In genomic region chr2:127153691-127154158, GRCh38 we compare ENCODE assay signal across 11 cellular contexts. TPM values are rescaled to one million over a fixed set of nuclear protein-coding genes. Genes with fewer than 3 reads are reported as not detected.
DNase-seq lines count a peak whose midpoint lies in the region; TF ChIP-seq lines count a peak whose summit lies in the region.
"Had no signal": no experiment of that assay in that cellular context is flagged by ENCODE, and none has a peak within 500 bp of the region (broad histone marks: within the 10 kb centered on the region; RNA-seq: fewer than 3 reads in every experiment).

No MANE protein-coding gene starts in this region.

- H3F3A ChIP-seq in MM.1S (ENCODE audit: insufficient read depth, low read length), result no peaks in the 10 kb centered on the region

- H3K4me1 Mint-ChIP-seq in brain, result peaks cover 17% of the 10 kb centered on the region
- no peaks in the 10 kb centered on the region for H3K4me1 Mint-ChIP-seq in activated naive CD4-positive, alpha-beta T cell treated with anti-CD3 and anti-CD28 coated beads, Interleukin-2, amount 10 ng/mL, durations not matched to agents 7 days and 5 days

- H3K27me3 ChIP-seq in layer of hippocampus (ENCODE audit: control insufficient read depth, insufficient read depth, low read length) (no peaks in the 10 kb centered on the region), suprapubic skin (no peaks in the 10 kb centered on the region), MM.1S (replicated peaks; ENCODE audit: insufficient read depth, low read length) (no peaks in the 10 kb centered on the region)
- H3K27me3 ChIP-seq: transverse colon had no signal

- H3K36me3 ChIP-seq in suprapubic skin, result no peaks in the 10 kb centered on the region
- no peaks in the 10 kb centered on the region for H3K36me3 ChIP-seq in MM.1S (replicated peaks; ENCODE audit: insufficient read depth, low read length)
- H3K36me3 ChIP-seq: transverse colon had no signal

- H3K36me3 Mint-ChIP-seq in brain, result no peaks in the 10 kb centered on the region
- H3K36me3 Mint-ChIP-seq in activated naive CD4-positive, alpha-beta T cell treated with anti-CD3 and anti-CD28 coated beads, Interleukin-2, amount 10 ng/mL, durations not matched to agents 7 days and 5 days, result no peaks in the 10 kb centered on the region
- H3K36me3 Mint-ChIP-seq: activated naive CD8-positive, alpha-beta T cell treated with anti-CD3 and anti-CD28 coated beads, Interleukin-2, amount 10 ng/mL, durations not matched to agents 7 days and 5 days had no signal

- no peak overlapping the region for H3K9ac ChIP-seq in MM.1S (ENCODE audit: low read length)

- CTCF ChIA-PET in activated naive CD4-positive, alpha-beta T cell treated with anti-CD3 and anti-CD28 coated beads, Interleukin-2, amount 10 ng/mL, durations not matched to agents 7 days and 5 days (lab: Charles Lee), result no interaction called here

- peaks cover 17% of the 10 kb centered on the region for H3K4me1 ChIP-seq in suprapubic skin
- H3K4me1 ChIP-seq in MM.1S (ENCODE audit: low read length), result no peaks in the 10 kb centered on the region
- H3K4me1 ChIP-seq: transverse colon had no signal

- no peak overlapping the region for H2AFZ ChIP-seq in MM.1S (ENCODE audit: low read length)

- H3K4me3 Mint-ChIP-seq in brain, result no peak overlapping the region
- no peak overlapping the region for H3K4me3 Mint-ChIP-seq in activated naive CD4-positive, alpha-beta T cell treated with anti-CD3 and anti-CD28 coated beads, Interleukin-2, amount 10 ng/mL, durations not matched to agents 7 days and 5 days
- H3K4me3 Mint-ChIP-seq: activated naive CD8-positive, alpha-beta T cell treated with anti-CD3 and anti-CD28 coated beads, Interleukin-2, amount 10 ng/mL, durations not matched to agents 7 days and 5 days had no signal

- H3K9me3 ChIP-seq in suprapubic skin (no peaks in the 10 kb centered on the region), MM.1S (replicated peaks; ENCODE audit: insufficient read depth, low read length) (no peaks in the 10 kb centered on the region)

- H3K27ac Mint-ChIP-seq in brain, result peak overlapping the region in 3 of 5 experiments; percentile 16 to 88 (median 58)
- no peak overlapping the region for H3K27ac Mint-ChIP-seq in activated naive CD4-positive, alpha-beta T cell treated with anti-CD3 and anti-CD28 coated beads, Interleukin-2, amount 10 ng/mL, durations not matched to agents 7 days and 5 days
- H3K27ac Mint-ChIP-seq: activated naive CD8-positive, alpha-beta T cell treated with anti-CD3 and anti-CD28 coated beads, Interleukin-2, amount 10 ng/mL, durations not matched to agents 7 days and 5 days had no signal

- H3K27me3 Mint-ChIP-seq in brain, result no peaks in the 10 kb centered on the region
- peaks cover 21% of the 10 kb centered on the region for H3K27me3 Mint-ChIP-seq in activated naive CD4-positive, alpha-beta T cell treated with anti-CD3 and anti-CD28 coated beads, Interleukin-2, amount 10 ng/mL, durations not matched to agents 7 days and 5 days

- H3K4me3 ChIP-seq in suprapubic skin (no peak overlapping the region), MM.1S (ENCODE audit: low read length) (no peak overlapping the region)
- H3K4me3 ChIP-seq: transverse colon had no signal

- H3K9me2 ChIP-seq in MM.1S (replicated peaks; ENCODE audit: insufficient read depth, low read length), result no peaks in the 10 kb centered on the region

- TF ChIP-seq POLR2A in suprapubic skin (IDR thresholded peaks at IDR 0.05), result no peak

- TF ChIP-seq EP300 in suprapubic skin (IDR thresholded peaks at IDR 0.05), result no peak

- WGBS in suprapubic skin, result 78% methylated on average over 6 of the region's 6 CpGs

- no peaks in the 10 kb centered on the region for H4K20me1 ChIP-seq in MM.1S (ENCODE audit: insufficient read depth, low read length)

- TF ChIP-seq CTCF in brain (conservative IDR thresholded peaks at IDR 0.05), result no peak
- no peak for TF ChIP-seq CTCF in suprapubic skin (IDR thresholded peaks at IDR 0.05)
- TF ChIP-seq CTCF in MM.1S (IDR thresholded peaks at IDR 0.05; ENCODE audit: low read length), result no peak

- no peak overlapping the region for H3K4me2 ChIP-seq in MM.1S (ENCODE audit: low read depth, low read length)

- H3K27ac ChIP-seq in layer of hippocampus (ENCODE audit: low read depth, low read length), result peak overlapping the region; percentile 48
- H3K27ac ChIP-seq in suprapubic skin, result peak overlapping the region; percentile 75
- H3K27ac ChIP-seq in MM.1S (ENCODE audit: low read length), result no peak overlapping the region

- peaks cover 3 to 19% (median 17%) of the 10 kb centered on the region in 5 experiments for H3K9me3 Mint-ChIP-seq in brain
- H3K9me3 Mint-ChIP-seq in activated naive CD4-positive, alpha-beta T cell treated with anti-CD3 and anti-CD28 coated beads, Interleukin-2, amount 10 ng/mL, durations not matched to agents 7 days and 5 days, result no peaks in the 10 kb centered on the region
- H3K9me3 Mint-ChIP-seq: activated naive CD8-positive, alpha-beta T cell treated with anti-CD3 and anti-CD28 coated beads, Interleukin-2, amount 10 ng/mL, durations not matched to agents 7 days and 5 days had no signal

- DNase-seq in HPDE6-E6E7 (ENCODE audit: extremely low spot score), result peak; percentile 83
- DNase-seq in suprapubic skin (ENCODE audit: low spot score in 2 of 2), result no peak
- DNase-seq in epidermal melanocyte (ENCODE audit: insufficient read length, low spot score), result no peak
- DNase-seq in activated naive CD4-positive, alpha-beta T cell treated with anti-CD3 and anti-CD28 coated beads, Interleukin-2, amount 10 ng/mL, durations not matched to agents 7 days and 5 days, result no peak
- no peak for DNase-seq in T-helper 9 cell
- DNase-seq in MM.1S, result no peak
- DNase-seq: activated naive CD8-positive, alpha-beta T cell treated with anti-CD3 and anti-CD28 coated beads, Interleukin-2, amount 10 ng/mL, durations not matched to agents 7 days and 5 days; NCI-H345; transverse colon had no signal

- no peaks in the 10 kb centered on the region for H3K79me2 ChIP-seq in MM.1S (ENCODE audit: low read length)

RNA-seq across cellular contexts. Expression of gene BIN1, which starts 46.8 kb away (rescaled TPM):
- 145 TPM for polyA plus RNA-seq in brain (ENCODE audit: insufficient read depth, low read depth, low replicate concordance)
- total RNA-seq in suprapubic skin, result 10 to 100 TPM in 1 of 4 donors, 1 to 10 TPM in 3; 5.6 to 13.3 (median 8.8) TPM
